8 cellular contexts compared by ENCODE assay signal in genomic region chr10:73252445-73253225, GRCh38. TPM values are rescaled to one million over a fixed set of nuclear protein-coding genes. Genes with fewer than 3 reads are reported as not detected.
DNase-seq lines count a peak whose midpoint lies in the region; ATAC-seq and TF ChIP-seq lines count a peak whose summit lies in the region.

Gene MRPS16, minus strand, starts transcription at chr10:73252644. Its CDS starts 162 bp downstream, at chr10:73252482.

- peaks cover 0 to 2% (median 0%) of the 10 kb centered on the region in 3 donors for H3K27me3 Mint-ChIP-seq in CD14-positive monocyte (ENCODE audit: low read depth in 3 of 3)
- no peaks in the 10 kb centered on the region for H3K27me3 Mint-ChIP-seq in activated CD4-positive, alpha-beta memory T cell treated with anti-CD3 and anti-CD28 coated beads for 36 hours

- 0% methylated on average over 33 of the region's 51 CpGs for WGBS in right lobe of liver (ENCODE audit: insufficient coverage, low coverage, low lambda C conversion rate, missing lambda C conversion rate)

- peak within 1 kb of the TSS; percentile 98 to 99 for H3K4me3 Mint-ChIP-seq in CD14-positive monocyte
- H3K4me3 Mint-ChIP-seq in activated CD4-positive, alpha-beta memory T cell treated with anti-CD3 and anti-CD28 coated beads for 36 hours: peak within 1 kb of the TSS; percentile 97

- intact Hi-C loops in CD14-positive monocyte (cut with micrococcal nuclease) (no loop called here), right lobe of liver (cut with DNase I) (no loop called here)
- intact Hi-C loops in activated CD4-positive, alpha-beta memory T cell treated with anti-CD3 and anti-CD28 coated beads for 36 hours (cut with micrococcal nuclease): loop anchor here (1.0 to 2.0 kb wide), 3 partner anchors 8 to 244 kb away; partner anchors contain the start of genes CFAP70 and PPP3CB

- H3K9ac ChIP-seq in duodenal mucosa (ENCODE audit: low read depth in 1 of 2, low read length in 2 of 2): peak within 1 kb of the TSS; percentile 96 to 98

- H3K4me3 ChIP-seq in duodenal mucosa (ENCODE audit: low read depth in 1 of 2, low read length in 2 of 2) (peak within 1 kb of the TSS; percentile 99 to 100), right lobe of liver (peak within 1 kb of the TSS; percentile 87 to 94 (median 90))

- POLR2A ChIA-PET in activated CD4-positive, alpha-beta memory T cell treated with anti-CD3 and anti-CD28 coated beads for 36 hours (lab: Charles Lee): interaction anchor here (0.5 to 1.6 kb wide), 11 partner anchors 10 to 1004 kb away, joined by 3 to 6 read pairs (median 4); partner anchors contain the start of genes CFAP70 and P4HA1

- DNase-seq in CD14-positive monocyte (ENCODE audit: low spot score): peak; percentile 90
- peak; percentile 76 for DNase-seq in NCI-H82 treated with DMSO at 0.1 percent for 48 hours (lab: John Stamatoyannopoulos, UW; ENCODE audit: unreplicated experiment)
- peak; percentile 96 for DNase-seq in activated CD4-positive, alpha-beta memory T cell treated with anti-CD3 and anti-CD28 coated beads for 36 hours
- DNase-seq in right lobe of liver: peak; percentile 90 to 96 (median 93)
- DNase-seq in stimulated activated CD4-positive, alpha-beta T cell treated with anti-CD3 and anti-CD28 coated beads, Interleukin-4, amount 100 ng/mL, for 4 hours: peak; percentile 85 to 91

- H3K36me3 ChIP-seq in duodenal mucosa (ENCODE audit: control insufficient read depth in 1 of 2, insufficient read depth in 2 of 2, low read length in 2 of 2) (peaks cover 0 to 9% of the 10 kb centered on the region in 2 donors), right lobe of liver (peaks cover 0 to 4% (median 0%) of the 10 kb centered on the region in 4 donors)

- peaks cover 27% of the 10 kb centered on the region for H3K4me1 Mint-ChIP-seq in CD14-positive monocyte
- peaks cover 38% of the 10 kb centered on the region for H3K4me1 Mint-ChIP-seq in activated CD4-positive, alpha-beta memory T cell treated with anti-CD3 and anti-CD28 coated beads for 36 hours (ENCODE audit: low read depth)

- H3K36me3 Mint-ChIP-seq in CD14-positive monocyte: peaks cover 17 to 21% of the 10 kb centered on the region in 2 donors
- peaks cover 39% of the 10 kb centered on the region for H3K36me3 Mint-ChIP-seq in activated CD4-positive, alpha-beta memory T cell treated with anti-CD3 and anti-CD28 coated beads for 36 hours

- TF ChIP-seq CTCF in CD14-positive monocyte (IDR thresholded peaks at IDR 0.05): no peak
- no peak for TF ChIP-seq CTCF in right lobe of liver (IDR thresholded peaks at IDR 0.05)

- H3K4me1 ChIP-seq in duodenal mucosa (ENCODE audit: control insufficient read depth in 1 of 2, insufficient read depth in 2 of 2, low read length in 2 of 2) (peaks cover 21 to 32% of the 10 kb centered on the region in 2 donors), right lobe of liver (peaks cover 0 to 21% (median 8%) of the 10 kb centered on the region in 4 donors)

- H3K9me3 ChIP-seq in duodenal mucosa (ENCODE audit: control insufficient read depth in 1 of 2, low read length in 2 of 2): no peaks in the 10 kb centered on the region
- H3K9me3 ChIP-seq in right lobe of liver: no peaks in the 10 kb centered on the region

- peak within 1 kb of the TSS; percentile 96 to 99 (median 98) for H3K27ac Mint-ChIP-seq in CD14-positive monocyte
- H3K27ac Mint-ChIP-seq in activated CD4-positive, alpha-beta memory T cell treated with anti-CD3 and anti-CD28 coated beads for 36 hours: peak within 1 kb of the TSS; percentile 98

- ATAC-seq in GM19397 (IDR thresholded peaks at IDR 0.05; ENCODE audit: unreplicated experiment) (peak; percentile 84), HG03575 (IDR thresholded peaks at IDR 0.05; ENCODE audit: extremely low read depth, insufficient number of reproducible peaks, low FRiP score, unreplicated experiment) (peak; percentile 43), right lobe of liver (peak; percentile 96 to 98 (median 98))

- H3K9me3 Mint-ChIP-seq in CD14-positive monocyte: peaks cover 0 to 2% (median 0%) of the 10 kb centered on the region in 7 donors
- no peaks in the 10 kb centered on the region for H3K9me3 Mint-ChIP-seq in activated CD4-positive, alpha-beta memory T cell treated with anti-CD3 and anti-CD28 coated beads for 36 hours

- peak within 1 kb of the TSS; percentile 93 for H3K27ac ChIP-seq in duodenal mucosa (ENCODE audit: low read depth, low read length)
- peak within 1 kb of the TSS; percentile 61 to 83 (median 75) for H3K27ac ChIP-seq in right lobe of liver

- CTCF ChIA-PET in activated CD4-positive, alpha-beta memory T cell treated with anti-CD3 and anti-CD28 coated beads for 36 hours (lab: Charles Lee): interaction anchor here (1.0 to 2.5 kb wide), 3 partner anchors 11 to 391 kb away, joined by 3 to 12 read pairs (median 6); no protein-coding TSS in a partner anchor

- peak; percentile 77 for TF ChIP-seq POLR2A in right lobe of liver (IDR thresholded peaks at IDR 0.05)

- H3K27me3 ChIP-seq in duodenal mucosa (ENCODE audit: control insufficient read depth in 1 of 2, insufficient read depth in 2 of 2, low read length in 2 of 2): no peaks in the 10 kb centered on the region
- no peaks in the 10 kb centered on the region for H3K27me3 ChIP-seq in right lobe of liver

RNA-seq across cellular contexts. Expression of gene MRPS16, which starts in this region (rescaled TPM):
- 100 to 1,000 TPM in 1 of 2 donors, 10 to 100 TPM in 1; 78.6 to 102 TPM for polyA plus RNA-seq in CD14-positive monocyte
- 100 to 1,000 TPM; 136 to 139 TPM for total RNA-seq in activated CD4-positive, alpha-beta memory T cell treated with anti-CD3 and anti-CD28 coated beads for 36 hours
- 10 to 100 TPM; 40.5 to 58.4 (median 48.6) TPM for total RNA-seq in right lobe of liver

Comparison
In these comparisons a context has a peak if more than half of its experiments do, and no peak if none do; other contexts are left out.
1. Peak in every context shown above with its lines: DNase-seq, ATAC-seq, H3K4me3 ChIP-seq and H3K27ac ChIP-seq.
2. ATAC-seq: peak in every context shown above with its lines; median percentile 98 in right lobe of liver; 84 in GM19397; 43 in HG03575.